In the genomic region with DNA sequence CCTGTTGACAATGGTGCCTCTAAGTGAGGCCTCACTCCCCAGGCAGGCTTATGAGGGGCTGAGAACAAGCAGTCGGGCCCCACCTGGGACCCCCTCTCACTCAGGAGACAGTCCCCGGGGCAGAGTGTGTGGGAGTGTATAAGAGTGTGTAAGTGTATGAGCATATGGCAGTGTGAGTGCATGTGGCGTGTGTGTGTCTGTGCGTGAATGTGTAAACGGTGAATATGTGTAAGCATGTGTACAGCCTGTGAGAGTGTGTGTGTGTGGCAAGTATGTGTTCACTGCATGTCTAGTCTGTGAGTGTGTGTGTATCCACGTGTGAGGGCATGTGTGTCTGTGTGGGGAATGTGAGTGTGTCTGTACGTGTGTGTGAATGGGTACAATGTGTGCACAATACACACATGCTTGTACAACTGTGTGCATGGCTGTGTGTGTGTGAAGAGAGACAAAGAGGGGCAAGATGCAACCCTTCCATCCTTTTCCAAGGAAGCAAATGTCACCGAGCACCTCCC, we compare ENCODE assay signal across 20 cellular contexts.
"Had no signal": no experiment of that assay in that cellular context is flagged by ENCODE, and none has a peak within 500 bp of the region (broad histone marks: within the 10 kb centered on the region; RNA-seq: fewer than 3 reads in every experiment).

No MANE protein-coding gene starts in this region.

- H3K27me3 ChIP-seq: heart left ventricle, neutrophil, sigmoid colon, tibial artery, upper lobe of left lung, vagina had no signal

- H3K4me3 ChIP-seq: heart left ventricle, lung, sigmoid colon, skin epidermis, tibial artery, upper lobe of left lung, vagina had no signal

- H3K27ac Mint-ChIP-seq: nephron had no signal

- H3K4me3 Mint-ChIP-seq: nephron had no signal

- H3K9me3 Mint-ChIP-seq: nephron had no signal

- H3K27ac ChIP-seq: heart left ventricle, neutrophil, sigmoid colon, skin epidermis, tibial artery, upper lobe of left lung, vagina had no signal

- FAIRE-seq: endometrium, frontal cortex had no signal

- H3K4me1 ChIP-seq: sigmoid colon, tibial artery, upper lobe of left lung, vagina had no signal

- ATAC-seq: esophagus mucosa, heart left ventricle, left colon, left ventricle myocardium superior had no signal

- H3K36me3 ChIP-seq: heart left ventricle, neutrophil, sigmoid colon, tibial artery, upper lobe of left lung, vagina had no signal

- H3K9me3 ChIP-seq: heart left ventricle, neutrophil, sigmoid colon, tibial artery, upper lobe of left lung, vagina had no signal

- DNase-seq: effector memory CD4-positive, alpha-beta T cell; heart left ventricle; hippocampal formation; left colon; left ventricle myocardium superior; posterior cingulate gyrus; sigmoid colon; stimulated activated CD4-positive, alpha-beta T cell treated with anti-CD3 and anti-CD28 coated beads, Interleukin-2, amount 100 ng/mL, for 24 hours; stimulated activated CD4-positive, alpha-beta T cell treated with anti-CD3 and anti-CD28 coated beads, Interleukin-4, amount 100 ng/mL, for 4 hours; stimulated activated naive CD4-positive, alpha-beta T cell treated with Interleukin-2 at 50 U/mL for 16 hours; upper lobe of left lung had no signal
